In genomic region chr6:42979523-42980177, GRCh38 we compare ENCODE assay signal across 8 cellular contexts. TPM values are rescaled to one million over a fixed set of nuclear protein-coding genes. Genes with fewer than 3 reads are reported as not detected.
A peak's percentile ranks its signal among the peaks of the same experiment; 100 is the strongest.
DNase-seq lines count a peak whose midpoint lies in the region; ATAC-seq and TF ChIP-seq lines count a peak whose summit lies in the region.

No MANE protein-coding gene starts in this region.

- H3K27ac ChIP-seq in left lung (peak overlapping the region; percentile 67 to 93), thymus (ENCODE audit: low read depth) (peak overlapping the region; percentile 98)

- peaks cover 2% of the 10 kb centered on the region; the same call in 1 of the 2 replicates for H3K36me3 ChIP-seq in MG63
- H3K36me3 ChIP-seq in left lung, result no peaks in the 10 kb centered on the region
- H3K36me3 ChIP-seq in thymus (ENCODE audit: control insufficient read depth, insufficient read depth), result no peaks in the 10 kb centered on the region

- peak; percentile 5 for ATAC-seq in left lung

- in situ Hi-C loops in GM13977 (cut with MboI; ENCODE audit: low pct_unique_long_range_greater_than_20kb, low sequenced_read_pairs, unreplicated experiment), result no loop called here

- peak overlapping the region; percentile 91 for H3K27ac Mint-ChIP-seq in MCF 10A (ENCODE audit: low read depth, unreplicated experiment)

- H3K9me3 ChIP-seq in MG63, result no peaks in the 10 kb centered on the region
- no peaks in the 10 kb centered on the region for H3K9me3 ChIP-seq in left lung
- H3K9me3 ChIP-seq in thymus (ENCODE audit: control insufficient read depth), result no peaks in the 10 kb centered on the region

- 51% methylated on average over 9 of the region's 9 CpGs for WGBS in thymus

- intact Hi-C loops in MCF 10A (cut with micrococcal nuclease) (loop anchor here (2.0 kb wide), 1 partner anchor 51 kb away; the partner anchor contains the start of gene CNPY3), left lung (cut with DNase I) (no loop called here)

- H3K27me3 ChIP-seq in MG63 (no peaks in the 10 kb centered on the region), left lung (no peaks in the 10 kb centered on the region), thymus (ENCODE audit: control insufficient read depth, insufficient read depth) (no peaks in the 10 kb centered on the region)

- peak; percentile 77 for DNase-seq in NCI-H2171 treated with DMSO at 0.1 percent for 48 hours (lab: John Stamatoyannopoulos, UW)
- DNase-seq in NCI-H2171 (lab: John Stamatoyannopoulos, UW), result no peak
- peak; percentile 17 for DNase-seq in MG63
- peak; percentile 41 for DNase-seq in MCF 10A (ENCODE audit: unreplicated experiment)
- peak in 1 of 2 donors; percentile 8 for DNase-seq in left lung
- DNase-seq in GM10248 (ENCODE audit: extremely low spot score), result no peak
- DNase-seq in GM13977 (ENCODE audit: low spot score), result no peak

- POLR2A ChIA-PET in MCF 10A (lab: Yijun Ruan, JAX) (interaction anchor here (0.7 to 3.5 kb wide), 28 partner anchors 9 to 526 kb away, joined by 3 to 69 read pairs (median 7); partner anchors contain the start of genes CNPY3, CUL7, GNMT and KLC4), GM10248 (lab: Yijun Ruan, JAX) (interaction anchor here (0.6 to 1.0 kb wide), 2 partner anchors 27 to 195 kb away, joined by 3 to 4 read pairs; no protein-coding TSS in a partner anchor)

- TF ChIP-seq CTCF in MCF 10A (IDR thresholded peaks at IDR 0.05; ENCODE audit: unreplicated experiment), result no peak
- TF ChIP-seq CTCF in left lung (IDR thresholded peaks at IDR 0.05), result no peak
- no peak for TF ChIP-seq CTCF in GM10248 (IDR thresholded peaks at IDR 0.05; ENCODE audit: control extremely low read depth, extremely low read depth, low read depth, missing control alignments)
- TF ChIP-seq CTCF in GM13977 (IDR thresholded peaks at IDR 0.05; ENCODE audit: extremely low read depth, insufficient read depth, missing control alignments), result no peak

- peaks cover 15% of the 10 kb centered on the region for H3K4me1 Mint-ChIP-seq in MCF 10A (ENCODE audit: insufficient read depth, unreplicated experiment)

- H3K36me3 Mint-ChIP-seq in MCF 10A (ENCODE audit: insufficient read depth, unreplicated experiment), result peaks cover 43% of the 10 kb centered on the region

- no peaks in the 10 kb centered on the region for H3K9me3 Mint-ChIP-seq in MCF 10A (ENCODE audit: unreplicated experiment)

- H3K4me3 Mint-ChIP-seq in MCF 10A (ENCODE audit: unreplicated experiment), result peak overlapping the region; percentile 87

- H3K27me3 Mint-ChIP-seq in MCF 10A (ENCODE audit: insufficient read depth, unreplicated experiment), result no peaks in the 10 kb centered on the region

- peaks cover 11 to 41% of the 10 kb centered on the region in 2 donors for H3K4me1 ChIP-seq in left lung
- H3K4me1 ChIP-seq in thymus (ENCODE audit: control insufficient read depth, insufficient read depth, low read length), result peaks cover 12% of the 10 kb centered on the region

- CTCF ChIA-PET in MCF 10A (lab: Yijun Ruan, JAX), result interaction anchor here (0.6 to 1.5 kb wide), 7 partner anchors 8 to 470 kb away, joined by 3 to 6 read pairs (median 3); partner anchors contain the start of genes CNPY3 and CUL7
- CTCF ChIA-PET in GM10248 (lab: Yijun Ruan, JAX), result interaction anchor here (1.0 to 1.7 kb wide), 9 partner anchors 8 to 79 kb away, joined by 3 to 5 read pairs (median 4); no protein-coding TSS in a partner anchor

- BruUV-seq in MCF 10A (replicated peaks; lab: Mats Ljungman, UMichigan), result no TSS peak

- H3K4me3 ChIP-seq in MG63 (peak overlapping the region; percentile 75), left lung (peak overlapping the region; percentile 95 to 96), thymus (ENCODE audit: low read length) (peak overlapping the region; percentile 99)

RNA-seq across cellular contexts. Expression of gene PEX6, which starts 0.7 kb away (rescaled TPM):
- total RNA-seq in MG63 (2014; rRNA removed; shearing (Covaris generic); ENCODE audit: low replicate concordance), result 17.7 and 33.5 TPM in 2 replicates
- total RNA-seq in MCF 10A (2022) (25.8 and 34.0 TPM in 2 replicates), left lung (10 to 100 TPM; 23.2 to 25.2 TPM)
- polyA plus RNA-seq in thymus, result 16.6 TPM

RNA-seq across cellular contexts. Expression of gene PPP2R5D, which starts 4.7 kb away (rescaled TPM):
- total RNA-seq in MG63 (2014; rRNA removed; shearing (Covaris generic); ENCODE audit: low replicate concordance), result 27.4 and 37.3 TPM in 2 replicates
- total RNA-seq in MCF 10A (2022), result 16.5 and 17.9 TPM in 2 replicates
- total RNA-seq in left lung, result 10 to 100 TPM; 30.0 to 35.0 TPM
- 25.0 TPM for polyA plus RNA-seq in thymus

RNA-seq across cellular contexts. Expression of gene GNMT, which starts 19.1 kb away (rescaled TPM):
- total RNA-seq in MG63 (2014; rRNA removed; shearing (Covaris generic); ENCODE audit: low replicate concordance), result not detected in 2 replicates
- 0.30 TPM in 1 of 2 replicates, not detected in the other for total RNA-seq in MCF 10A (2022)
- total RNA-seq in left lung, result 1 to 10 TPM in 1 of 2 donors, under 1 TPM in 1; 0.86 to 1.0 TPM
- polyA plus RNA-seq in thymus, result 2.6 TPM

RNA-seq across cellular contexts. Expression of gene MEA1, which starts 34.1 kb away (rescaled TPM):
- total RNA-seq in MG63 (2014; rRNA removed; shearing (Covaris generic); ENCODE audit: low replicate concordance), result 62.9 and 75.6 TPM in 2 replicates
- total RNA-seq in MCF 10A (2022), result 71.8 and 79.9 TPM in 2 replicates
- 10 to 100 TPM; 42.7 to 52.1 TPM for total RNA-seq in left lung
- polyA plus RNA-seq in thymus, result 72.3 TPM

RNA-seq across cellular contexts. Expression of gene KLHDC3, which starts 34.4 kb away (rescaled TPM):
- total RNA-seq in MG63 (2014; rRNA removed; shearing (Covaris generic); ENCODE audit: low replicate concordance), result 34.4 and 51.7 TPM in 2 replicates
- total RNA-seq in MCF 10A (2022) (35.6 and 39.2 TPM in 2 replicates), left lung (10 to 100 TPM; 50.5 to 65.4 TPM)
- polyA plus RNA-seq in thymus, result 87.0 TPM

Comparison
In these comparisons a context has a peak if more than half of its experiments do, and no peak if none do; other contexts are left out.
1. DNase-seq: peak in NCI-H2171 treated with DMSO at 0.1 percent for 48 hours (single experiment), MG63 (single experiment) and MCF 10A (single experiment); none in NCI-H2171 (single experiment), GM10248 (single experiment) and GM13977 (single experiment).
2. Peak in every context shown above with its lines, with median percentiles within 50 percentile points of each other: H3K4me3 ChIP-seq.